Comparison of ENCODE assay signal across 8 cellular contexts in the genomic region with DNA sequence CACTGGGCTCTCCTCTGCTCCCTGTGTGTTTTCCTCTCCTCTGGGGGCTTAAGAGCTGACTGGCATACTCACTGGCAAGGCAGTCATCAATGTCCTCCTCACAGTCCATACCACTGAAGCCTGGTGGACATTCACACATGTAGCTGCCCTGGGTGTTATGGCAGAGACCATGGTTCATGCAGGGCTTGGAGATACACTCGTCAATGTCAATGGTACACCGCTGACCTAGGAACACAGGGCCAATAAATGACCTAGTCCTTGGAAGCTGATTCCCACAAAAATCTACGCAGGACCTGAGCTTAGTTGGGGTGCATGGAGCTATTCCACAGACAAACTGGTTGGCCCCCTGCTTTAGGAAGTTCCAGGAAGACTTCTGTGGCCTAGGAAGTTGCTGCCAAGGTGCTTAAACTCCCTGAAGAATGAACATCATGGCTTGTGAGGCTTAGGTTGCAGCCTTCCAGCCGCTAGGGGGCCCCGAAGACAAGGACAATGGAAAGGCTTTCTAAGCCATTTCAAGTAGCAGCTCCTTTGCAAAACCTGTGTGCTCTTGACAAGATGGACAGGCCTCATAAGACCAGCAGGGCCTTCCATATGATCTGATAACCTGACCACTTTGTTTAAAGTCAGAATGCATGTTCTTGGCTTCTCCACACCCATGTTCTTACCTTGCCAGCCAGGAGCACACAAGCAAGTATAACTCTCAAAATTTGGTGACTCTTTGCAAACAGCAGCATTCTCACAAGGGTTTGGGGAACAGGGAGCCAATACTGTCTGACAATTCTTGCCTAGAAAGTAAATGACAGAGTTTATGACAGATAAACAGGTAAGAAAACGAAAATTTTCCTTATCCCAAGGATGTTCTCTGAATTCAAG. TPM values are rescaled to one million over a fixed set of nuclear protein-coding genes. Genes with fewer than 3 reads are reported as not detected.
A peak's percentile ranks its signal among the peaks of the same experiment; 100 is the strongest.
DNase-seq lines count a peak whose midpoint lies in the region; ATAC-seq, FAIRE-seq and TF ChIP-seq lines count a peak whose summit lies in the region.

No MANE protein-coding gene starts in this region.

- POLR2A ChIA-PET in HEK293 (lab: Yijun Ruan, JAX) = no interaction called here

- H3K4me3 ChIP-seq in HEK293 (ENCODE audit: low read depth, low read length) (no peak overlapping the region), ascending aorta (no peak overlapping the region), small intestine (ENCODE audit: low read depth in 1 of 2, low read length in 2 of 2) (no peak overlapping the region)

- no peaks in the 10 kb centered on the region for H3K4me1 ChIP-seq in HEK293 (ENCODE audit: control insufficient read depth, insufficient read depth, low read length)
- H3K4me1 ChIP-seq in ascending aorta = peaks cover 0 to 5% of the 10 kb centered on the region in 2 donors
- H3K4me1 ChIP-seq in small intestine (ENCODE audit: control insufficient read depth in 2 of 2, insufficient read depth in 1 of 2, low read depth in 1 of 2, low read length in 1 of 2) = no peaks in the 10 kb centered on the region

- peak; percentile 23 for DNase-seq in DMS153 treated with DMSO at 0.1 percent for 48 hours (lab: John Stamatoyannopoulos, UW; ENCODE audit: unreplicated experiment)
- DNase-seq in NCI-H1930 (lab: John Stamatoyannopoulos, UW) = peak; percentile 20 to 51
- DNase-seq in T-helper 22 cell (ENCODE audit: low read depth) = peak; percentile 13
- peak; percentile 27 to 88 for DNase-seq in ascending aorta (ENCODE audit: low spot score in 2 of 2)
- DNase-seq in hypothalamus (lab: John Stamatoyannopoulos, UW) = peak in 45 of 51 donors; percentile 9 to 77 (median 46)
- peak; percentile 75 for DNase-seq in small intestine

- peaks cover 7 to 64% of the 10 kb centered on the region in 2 experiments for H3K36me3 ChIP-seq in HEK293 (ENCODE audit: control insufficient read depth in 2 of 2, insufficient read depth in 1 of 2, low read length in 2 of 2)
- H3K36me3 ChIP-seq in ascending aorta = peaks cover 40 to 51% of the 10 kb centered on the region in 2 donors
- H3K36me3 ChIP-seq in small intestine (ENCODE audit: control insufficient read depth in 2 of 2, insufficient read depth in 2 of 2, low read length in 2 of 2) = peaks cover 1 to 4% of the 10 kb centered on the region in 2 donors

- intact Hi-C loops in ascending aorta (cut with DNase I) = no loop called here

- H3K27ac ChIP-seq in HEK293 (ENCODE audit: extremely low read depth, low read depth, low read length) (no peak overlapping the region), ascending aorta (peak overlapping the region; percentile 5 to 33), small intestine (ENCODE audit: low read depth in 1 of 2, low read length in 1 of 2) (no peak overlapping the region)

- no peak for ATAC-seq in GM18870 (IDR thresholded peaks at IDR 0.05; ENCODE audit: unreplicated experiment)

- FAIRE-seq in small intestine (lab: Jason Lieb, UNC) = no peak

- CTCF ChIA-PET in HEK293 (lab: Yijun Ruan, JAX) = interaction anchor here (0.6 to 5.6 kb wide), 19 partner anchors 9 to 403 kb away, joined by 3 to 36 read pairs (median 4); no protein-coding TSS in a partner anchor

- no peaks in the 10 kb centered on the region for H3K9me3 ChIP-seq in HEK293 (ENCODE audit: control insufficient read depth, insufficient read depth, low read depth, low read length)
- H3K9me3 ChIP-seq in ascending aorta = no peaks in the 10 kb centered on the region
- H3K9me3 ChIP-seq in small intestine (ENCODE audit: control insufficient read depth, low read depth) = no peaks in the 10 kb centered on the region

- WGBS in small intestine, 3 donors = 49 to 53% (median 51%) methylated on average over 6 of the region's 6 CpGs

- peak; percentile 64; the same call in 1 of the 2 replicates for TF ChIP-seq CTCF in HEK293 (tag by site-specific recombination; IDR thresholded peaks at IDR 0.05)
- TF ChIP-seq CTCF in ascending aorta (IDR thresholded peaks at IDR 0.05) = peak; percentile 63 to 90 (median 78)

- H3K27me3 ChIP-seq in ascending aorta (no peaks in the 10 kb centered on the region), small intestine (ENCODE audit: control insufficient read depth in 2 of 2, insufficient read depth in 2 of 2, low read length in 2 of 2) (no peaks in the 10 kb centered on the region)

TF ChIP-seq in HEK293, 187 proteins besides CTCF, POLR2A, EP300 and RAD21:
- peak; percentile 25; the same call in 1 of the 2 replicates for TF ChIP-seq ZNF2 (tag by site-specific recombination; IDR thresholded peaks at IDR 0.05)
- TF ChIP-seq ZNF654 (tag by site-specific recombination; IDR thresholded peaks at IDR 0.05; ENCODE audit: low read depth) = peak; percentile 87
- no peak for TF ChIP-seq YY1 (tag by site-specific recombination; IDR thresholded peaks at IDR 0.05)

RNA-seq across cellular contexts. Expression of a gene that starts 52.3 kb away (rescaled TPM):
- not detected for total RNA-seq in ascending aorta
- polyA plus RNA-seq in small intestine = not detected

Comparison
In these comparisons a context has a peak if more than half of its experiments do, and no peak if none do; other contexts are left out.
1. DNase-seq: peak in every context shown above with its lines; median percentile 75 in small intestine; 58 in ascending aorta; 46 in hypothalamus; 36 in NCI-H1930; 23 in DMS153 treated with DMSO at 0.1 percent for 48 hours; 13 in T-helper 22 cell.
2. H3K27ac ChIP-seq: peak in ascending aorta (2 of 2); none in HEK293 (single experiment) and small intestine (0 of 2).